Comparison of ENCODE assay signal across 1 cellular context in genomic region chr17:75090871-75091854, GRCh38.
TF ChIP-seq lines count a peak whose summit lies in the region.

No MANE protein-coding gene starts in this region.

TF ChIP-seq in HepG2, 621 proteins besides CTCF, POLR2A, EP300 and RAD21 (continued from another document and continues in another):
- TF ChIP-seq THAP9 (CRISPR knock-in tag; IDR thresholded peaks at IDR 0.05; ENCODE audit: borderline replicate concordance): peak; percentile 64; the same call in 1 of the 2 replicates
- peak; percentile 77; the same call in 1 of the 2 replicates for TF ChIP-seq ZNF547 (CRISPR knock-in tag; IDR thresholded peaks at IDR 0.05)
- no peak; the same call in 1 of the 2 replicates for TF ChIP-seq ZNF710 (CRISPR knock-in tag; IDR thresholded peaks at IDR 0.05; ENCODE audit: borderline replicate concordance)
- TF ChIP-seq SRSF1 (optimal IDR thresholded peaks at IDR 0.05; ENCODE audit: low read depth, low read length): peak; percentile 88
- no peak for TF ChIP-seq DNMT1 (CRISPR knock-in tag; IDR thresholded peaks at IDR 0.05)
- TF ChIP-seq ZNF142 (CRISPR knock-in tag; IDR thresholded peaks at IDR 0.05): 0 out of 2 replicates have a peak, but pooled peaks have one; percentile 48
- TF ChIP-seq NFKB2 (CRISPR knock-in tag; IDR thresholded peaks at IDR 0.05; ENCODE audit: borderline replicate concordance): peak; percentile 68; the same call in 1 of the 2 replicates
- TF ChIP-seq FOXO1 (CRISPR knock-in tag; IDR thresholded peaks at IDR 0.05): no peak; the same call in 1 of the 2 replicates
- TF ChIP-seq ZMYM3 (CRISPR knock-in tag; IDR thresholded peaks at IDR 0.05): peak; percentile 68; the same call in 1 of the 2 replicates
- TF ChIP-seq PHF21A (CRISPR knock-in tag; IDR thresholded peaks at IDR 0.05): peak; percentile 95
- no peak for TF ChIP-seq ELK4 (CRISPR knock-in tag; IDR thresholded peaks at IDR 0.05; ENCODE audit: borderline replicate concordance)
- TF ChIP-seq KDM4B (CRISPR knock-in tag; IDR thresholded peaks at IDR 0.05): no peak
- TF ChIP-seq HIVEP1 (CRISPR knock-in tag; IDR thresholded peaks at IDR 0.05): peak; percentile 74
- no peak for TF ChIP-seq FLYWCH1 (CRISPR knock-in tag; IDR thresholded peaks at IDR 0.05)
- TF ChIP-seq TGIF2 (CRISPR knock-in tag; IDR thresholded peaks at IDR 0.05): peak; percentile 40; the same call in 1 of the 2 replicates
- TF ChIP-seq DMTF1 (CRISPR knock-in tag; IDR thresholded peaks at IDR 0.05): no peak
- TF ChIP-seq PRDM15 (CRISPR knock-in tag; IDR thresholded peaks at IDR 0.05): peak; percentile 11; the same call in 1 of the 2 replicates
- TF ChIP-seq ZXDC (CRISPR knock-in tag; IDR thresholded peaks at IDR 0.05): peak; percentile 92
- no peak for TF ChIP-seq ZBTB33 (CRISPR knock-in tag; IDR thresholded peaks at IDR 0.05)
- no peak for TF ChIP-seq JARID2 (CRISPR knock-in tag; IDR thresholded peaks at IDR 0.05; ENCODE audit: insufficient replicate concordance)
- TF ChIP-seq HMGA1 (CRISPR knock-in tag; conservative IDR thresholded peaks at IDR 0.05): no peak
